In genomic region chr3:47410801-47411646, GRCh38 we compare ENCODE assay signal across 18 cellular contexts. TPM values are rescaled to one million over a fixed set of nuclear protein-coding genes. Genes with fewer than 3 reads are reported as not detected.
DNase-seq lines count a peak whose midpoint lies in the region; ATAC-seq, FAIRE-seq and TF ChIP-seq lines count a peak whose summit lies in the region.
"Had no signal": no experiment of that assay in that cellular context is flagged by ENCODE, and none has a peak within 500 bp of the region (broad histone marks: within the 10 kb centered on the region; RNA-seq: fewer than 3 reads in every experiment).

No MANE protein-coding gene starts in this region.

- intact Hi-C loops in A673 (cut with micrococcal nuclease; ENCODE audit: unreplicated experiment) = no loop called here

- POLR2A ChIA-PET in H1 (lab: Charles Lee; ENCODE audit: partially characterized antibody) = no interaction called here
- POLR2A ChIA-PET in A673 (lab: Charles Lee; ENCODE audit: low non-redundant PET) = no interaction called here

- H3K4me3 ChIP-seq in H7 (ENCODE audit: insufficient read depth, low read depth, low read length) = no peak overlapping the region
- H3K4me3 ChIP-seq in H1 (ENCODE audit: extremely low read depth in 1 of 4, insufficient read depth in 2 of 4, low read depth in 3 of 4, low read length in 4 of 4) = no peak overlapping the region
- H3K4me3 ChIP-seq in osteoblast (ENCODE audit: insufficient read depth, low read length) = no peak overlapping the region
- no peak overlapping the region for H3K4me3 ChIP-seq in A673 (ENCODE audit: low read depth, low read length, poor library complexity, severe bottlenecking)
- H3K4me3 ChIP-seq: BLaER1, HAP-1, PC-9, SK-N-MC had no signal

- no peak overlapping the region for H2BK20ac ChIP-seq in H1 (ENCODE audit: low read length)

- H2AFZ ChIP-seq in H1 (ENCODE audit: low read length) (no peak overlapping the region), osteoblast (ENCODE audit: low read length) (no peak overlapping the region)
- H2AFZ ChIP-seq: PC-9 had no signal

- whole genome bisulfite sequencing in H1 (ENCODE audit: extremely low coverage in 1 of 2, insufficient coverage in 1 of 2, insufficient read length in 1 of 2, insufficient replicate concordance in 2 of 2, low coverage in 1 of 2, low lambda C conversion rate in 2 of 2, missing lambda C conversion rate in 1 of 2), 2 experiments = 93% methylated on average over 26 of the region's 30 CpGs; no CpG with 5 or more reads in 1 of the 2 experiments

- CTCF ChIA-PET in H1 (lab: Charles Lee; ENCODE audit: partially characterized antibody) (interaction anchor here (1.2 to 2.6 kb wide), 2 partner anchors 14 to 30 kb away, joined by 4 to 7 read pairs; no protein-coding TSS in a partner anchor), A673 (lab: Charles Lee) (no interaction called here)

- H3K23ac ChIP-seq in H1 (ENCODE audit: insufficient read length) = no peak overlapping the region

- H2BK12ac ChIP-seq in H1 (ENCODE audit: low read depth, low read length) = no peak overlapping the region

- TF ChIP-seq CTCF in H1 (IDR thresholded peaks at IDR 0.05; ENCODE audit: control extremely low read depth in 1 of 3, insufficient read depth in 1 of 3, low read depth in 1 of 3, low read length in 3 of 3) (no peak), osteoblast (IDR thresholded peaks at IDR 0.05; ENCODE audit: extremely low read depth, low read depth, low read length) (no peak), A673 (conservative IDR thresholded peaks at IDR 0.05; ENCODE audit: low read depth, low read length) (no peak)

- ATAC-seq in GM18520 (IDR thresholded peaks at IDR 0.05; ENCODE audit: unreplicated experiment) (no peak), HG03354 (IDR thresholded peaks at IDR 0.05; ENCODE audit: poor library complexity, severe bottlenecking, unreplicated experiment) (no peak)

- no peak overlapping the region for H3K18ac ChIP-seq in H1 (ENCODE audit: extremely low read depth, low read length)

- H3K27ac ChIP-seq in H1 (ENCODE audit: low read depth, low read length) = no peak overlapping the region
- no peak overlapping the region for H3K27ac ChIP-seq in osteoblast (ENCODE audit: low read depth, low read length)
- no peak overlapping the region for H3K27ac ChIP-seq in A673 (ENCODE audit: low read depth, low read length, poor library complexity, severe bottlenecking)
- H3K27ac ChIP-seq: BLaER1, KMS-11, PC-9, SK-N-MC had no signal

- TF ChIP-seq EP300 in H1 (IDR thresholded peaks at IDR 0.05; ENCODE audit: borderline replicate concordance in 1 of 2, low read depth in 2 of 2, low read length in 2 of 2) = no peak

- H3K27me3 ChIP-seq in H7 (ENCODE audit: control insufficient read depth, insufficient read depth, low read length) (no peaks in the 10 kb centered on the region), H1 (replicated peaks in 1 of 4; ENCODE audit: control insufficient read depth in 3 of 4, extremely low read depth in 1 of 4, insufficient read depth in 3 of 4, low read length in 3 of 4) (no peaks in the 10 kb centered on the region), osteoblast (ENCODE audit: insufficient read depth, low read length) (no peaks in the 10 kb centered on the region), A673 (replicated peaks; ENCODE audit: insufficient read depth, low read depth, low read length, poor library complexity) (no peaks in the 10 kb centered on the region)
- H3K27me3 ChIP-seq: BLaER1 had no signal

- H3K79me2 ChIP-seq in H1 (ENCODE audit: control insufficient read depth in 1 of 2, insufficient read depth in 2 of 2, low read length in 2 of 2) = no peaks in the 10 kb centered on the region
- H3K79me2 ChIP-seq in osteoblast (ENCODE audit: insufficient read depth, low read length) = peaks cover 4% of the 10 kb centered on the region

- H3K4ac ChIP-seq in H1 (replicated peaks; ENCODE audit: insufficient read length, low read depth, low read length) = no peak overlapping the region

- H3K23me2 ChIP-seq in H1 (ENCODE audit: low read depth, low read length) = no peaks in the 10 kb centered on the region

- no peak overlapping the region for H2BK5ac ChIP-seq in H1 (ENCODE audit: low read depth, low read length)

- no peak for FAIRE-seq in H1 (lab: Jason Lieb, UNC)

- no peak overlapping the region for H4K91ac ChIP-seq in H1 (replicated peaks; ENCODE audit: insufficient read length, low read length)

- no peak overlapping the region; the same call in 1 of the 2 replicates for H4K8ac ChIP-seq in H1 (ENCODE audit: extremely low read depth, insufficient read depth, low read length)

- H2BK15ac ChIP-seq in H1 (ENCODE audit: low read length) = 0 out of 2 replicates have a peak overlapping the region, but pooled peaks have one; percentile 31

- BruUV-seq in A673 (replicated peaks; lab: Mats Ljungman, UMichigan) = no TSS peak

- TF ChIP-seq RAD21 in H1 (IDR thresholded peaks at IDR 0.05 in 1 of 2, conservative IDR thresholded peaks at IDR 0.05 in 1 of 2; ENCODE audit: low read depth in 2 of 2, low read length in 2 of 2) = no peak

- no peaks in the 10 kb centered on the region for H3K4me1 ChIP-seq in H1 (replicated peaks in 1 of 4; ENCODE audit: control insufficient read depth in 3 of 4, insufficient read depth in 4 of 4, low read length in 3 of 4)
- no peaks in the 10 kb centered on the region for H3K4me1 ChIP-seq in osteoblast (ENCODE audit: insufficient read depth, low read length)
- no peaks in the 10 kb centered on the region for H3K4me1 ChIP-seq in A673 (ENCODE audit: insufficient read depth, low read length, poor library complexity, severe bottlenecking)
- H3K4me1 ChIP-seq: HAP-1 had no signal

- DNase-seq in AG08396 (ENCODE audit: low spot score) (peak; percentile 9), H7 (peak; percentile 61), H1 (ENCODE audit: low read depth in 1 of 2, low spot score in 2 of 2) (no peak), osteoblast (ENCODE audit: insufficient read length, low spot score, missing footprints) (peak; percentile 72), A673 (ENCODE audit: low spot score) (no peak)
- DNase-seq: CD8-positive, alpha-beta memory T cell; DMS 273 treated with DMSO at 0.1 percent for 48 hours; NCI-H1105; NCI-H1694 treated with DMSO at 0.1 percent for 48 hours; NCI-H446 treated with DMSO at 0.1 percent for 48 hours; NCI-H748 treated with DMSO at 0.1 percent for 48 hours; PC-9 had no signal

- H3K4me2 ChIP-seq in H1 (ENCODE audit: insufficient read depth in 1 of 2, low read depth in 2 of 2, low read length in 2 of 2) (no peak overlapping the region), osteoblast (ENCODE audit: insufficient read depth, low read length) (no peak overlapping the region)
- H3K4me2 ChIP-seq: BLaER1, KMS-11, PC-9 had no signal

- no peaks in the 10 kb centered on the region for H3K79me1 ChIP-seq in H1 (ENCODE audit: low read depth, low read length)

- H2AK5ac ChIP-seq in H1 (ENCODE audit: low read depth, low read length) = no peak overlapping the region

- no peak overlapping the region for H2BK120ac ChIP-seq in H1 (replicated peaks; ENCODE audit: low read depth, low read length)

- TF ChIP-seq POLR2A in H1 (IDR thresholded peaks at IDR 0.05; ENCODE audit: control extremely low read depth in 1 of 2, low read depth in 2 of 2, low read length in 2 of 2) = no peak; a peak in 1 of 3 replicates

- H4K20me1 ChIP-seq in H1 (replicated peaks in 1 of 2; ENCODE audit: control insufficient read depth in 1 of 2, insufficient read depth in 2 of 2, low read length in 2 of 2) = peaks cover 0 to 30% of the 10 kb centered on the region in 2 experiments
- peaks cover 10% of the 10 kb centered on the region for H4K20me1 ChIP-seq in osteoblast (ENCODE audit: insufficient read depth, low read length)

- H3K36me3 ChIP-seq in H7 (replicated peaks; ENCODE audit: control insufficient read depth, insufficient read depth, low read length) (peaks cover 39% of the 10 kb centered on the region), H1 (ENCODE audit: control insufficient read depth in 2 of 4, insufficient read depth in 4 of 4, low read length in 3 of 4) (peaks cover 21 to 61% (median 41%) of the 10 kb centered on the region in 4 experiments), osteoblast (ENCODE audit: insufficient read depth, low read length) (peaks cover 52% of the 10 kb centered on the region), A673 (ENCODE audit: insufficient read depth, low read length, poor library complexity, severe bottlenecking) (peaks cover 8% of the 10 kb centered on the region)

- H3K56ac ChIP-seq in H1 (replicated peaks; ENCODE audit: insufficient read length, low read depth, low read length) = no peak overlapping the region

- H3K9ac ChIP-seq in H1 (replicated peaks in 1 of 4; ENCODE audit: extremely low read depth in 1 of 4, low read depth in 3 of 4, low read length in 3 of 4) = no peak overlapping the region
- H3K9ac ChIP-seq: BLaER1, KMS-11 had no signal

- H3K14ac ChIP-seq in H1 (ENCODE audit: insufficient read length) = no peak overlapping the region

- no peaks in the 10 kb centered on the region for H3K9me3 ChIP-seq in H1 (ENCODE audit: insufficient read depth in 2 of 2, low read depth in 1 of 2, low read length in 1 of 2)
- no peaks in the 10 kb centered on the region for H3K9me3 ChIP-seq in osteoblast (ENCODE audit: low read depth, low read length)
- no peaks in the 10 kb centered on the region for H3K9me3 ChIP-seq in A673 (ENCODE audit: low read depth, low read length, poor library complexity, severe bottlenecking)
- H3K9me3 ChIP-seq: BLaER1, HAP-1 had no signal

- no peak overlapping the region for H4K5ac ChIP-seq in H1 (ENCODE audit: insufficient read length, low read depth, low read length)

TF ChIP-seq in H1, 55 proteins besides CTCF, POLR2A, EP300 and RAD21 (continues in another document):
- no peak for TF ChIP-seq E2F6 (IDR thresholded peaks at IDR 0.05)
- TF ChIP-seq GABPA (IDR thresholded peaks at IDR 0.05; ENCODE audit: borderline replicate concordance, insufficient read depth, low read length) = no peak
- TF ChIP-seq POU5F1 (IDR thresholded peaks at IDR 0.05; ENCODE audit: low read depth, low read length) = no peak
- TF ChIP-seq TAF1 (IDR thresholded peaks at IDR 0.05; ENCODE audit: low read depth, low read length) = no peak

RNA-seq across cellular contexts. Expression of gene PTPN23, which starts 30.2 kb away (rescaled TPM):
- total RNA-seq in H7 (2014; rRNA removed; shearing (Covaris generic)) = 18.7 and 21.7 TPM in 2 replicates
- total RNA-seq in H1 (2021; fragmentation: NEBNext Ultra II Directional; extraction: Animal tissue kit (Norgen Biotek cat#: 25700)) = 44.1 and 46.7 TPM in 2 replicates
- polyA plus RNA-seq in H1 (2011; rRNA removed) = 2.9 and 5.5 TPM in 2 replicates
- 2.5 TPM for polyA plus RNA-seq in H1 (2011; cell fraction: cytosol; rRNA removed)
- polyA plus RNA-seq in H1 (2011; cell fraction: nucleus; rRNA removed) = 23.5 TPM
- 27.9 to 39.5 TPM (median 35.9 TPM) in 4 replicates for polyA plus RNA-seq in H1 (2012, experiment 1 of 2)
- 29.6 TPM for polyA plus RNA-seq in H1 (2012, experiment 2 of 2)
- 27.1 TPM for polyA plus RNA-seq in H1 (2013, experiment 1 of 2)
- polyA plus RNA-seq in H1 (2013, experiment 2 of 2) = 29.4 TPM
- 12.3 and 13.7 TPM in 2 replicates for polyA minus RNA-seq in H1 (2011; rRNA and poly(A)+ RNA removed)
- polyA minus RNA-seq in H1 (2011; cell fraction: cytosol; rRNA and poly(A)+ RNA removed) = 13.4 TPM
- polyA minus RNA-seq in H1 (2011; cell fraction: nucleus; rRNA and poly(A)+ RNA removed) = 23.1 TPM
- total RNA-seq in osteoblast (22.4 and 30.0 TPM in 2 replicates), A673 (2021) (24.0 and 26.6 TPM in 2 replicates)

Comparison
In these comparisons a context has a peak if more than half of its experiments do, and no peak if none do; other contexts are left out.
1. DNase-seq: peak in AG08396 (single experiment), H7 (single experiment) and osteoblast (single experiment); none in H1 (0 of 2) and A673 (single experiment).